ENCODE assay signal across 1 cellular context in the genomic region with DNA sequence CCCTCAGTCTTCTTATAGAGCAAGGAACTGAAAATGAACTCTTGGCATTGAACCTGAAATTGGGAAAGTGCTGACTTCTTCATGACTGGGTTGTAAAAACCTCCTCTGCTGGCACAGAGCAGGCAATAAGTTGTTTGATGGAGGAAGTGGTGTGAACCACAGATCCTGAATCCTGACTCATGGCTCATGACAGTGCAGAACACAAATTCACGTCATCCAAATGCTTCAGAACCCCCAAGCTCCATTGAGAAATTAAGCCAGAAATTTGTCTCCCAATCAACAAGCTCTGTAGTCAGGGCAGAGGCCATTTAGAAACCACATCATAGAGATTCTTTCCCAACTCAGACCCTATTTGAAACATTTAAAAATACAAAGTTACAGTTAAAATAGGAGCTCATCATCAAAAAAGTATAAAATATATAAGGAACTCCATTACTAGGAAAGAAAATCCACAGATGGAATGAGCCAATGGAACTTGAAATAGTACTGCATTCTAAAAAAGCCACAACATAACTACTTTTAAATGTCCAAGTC.
A peak's percentile ranks its signal among the peaks of the same experiment; 100 is the strongest.
TF ChIP-seq lines count a peak whose summit lies in the region.

No MANE protein-coding gene starts in this region.

TF ChIP-seq in HepG2, 621 proteins besides CTCF, POLR2A, EP300 and RAD21 (continued from another document):
- TF ChIP-seq, protein P1, sequence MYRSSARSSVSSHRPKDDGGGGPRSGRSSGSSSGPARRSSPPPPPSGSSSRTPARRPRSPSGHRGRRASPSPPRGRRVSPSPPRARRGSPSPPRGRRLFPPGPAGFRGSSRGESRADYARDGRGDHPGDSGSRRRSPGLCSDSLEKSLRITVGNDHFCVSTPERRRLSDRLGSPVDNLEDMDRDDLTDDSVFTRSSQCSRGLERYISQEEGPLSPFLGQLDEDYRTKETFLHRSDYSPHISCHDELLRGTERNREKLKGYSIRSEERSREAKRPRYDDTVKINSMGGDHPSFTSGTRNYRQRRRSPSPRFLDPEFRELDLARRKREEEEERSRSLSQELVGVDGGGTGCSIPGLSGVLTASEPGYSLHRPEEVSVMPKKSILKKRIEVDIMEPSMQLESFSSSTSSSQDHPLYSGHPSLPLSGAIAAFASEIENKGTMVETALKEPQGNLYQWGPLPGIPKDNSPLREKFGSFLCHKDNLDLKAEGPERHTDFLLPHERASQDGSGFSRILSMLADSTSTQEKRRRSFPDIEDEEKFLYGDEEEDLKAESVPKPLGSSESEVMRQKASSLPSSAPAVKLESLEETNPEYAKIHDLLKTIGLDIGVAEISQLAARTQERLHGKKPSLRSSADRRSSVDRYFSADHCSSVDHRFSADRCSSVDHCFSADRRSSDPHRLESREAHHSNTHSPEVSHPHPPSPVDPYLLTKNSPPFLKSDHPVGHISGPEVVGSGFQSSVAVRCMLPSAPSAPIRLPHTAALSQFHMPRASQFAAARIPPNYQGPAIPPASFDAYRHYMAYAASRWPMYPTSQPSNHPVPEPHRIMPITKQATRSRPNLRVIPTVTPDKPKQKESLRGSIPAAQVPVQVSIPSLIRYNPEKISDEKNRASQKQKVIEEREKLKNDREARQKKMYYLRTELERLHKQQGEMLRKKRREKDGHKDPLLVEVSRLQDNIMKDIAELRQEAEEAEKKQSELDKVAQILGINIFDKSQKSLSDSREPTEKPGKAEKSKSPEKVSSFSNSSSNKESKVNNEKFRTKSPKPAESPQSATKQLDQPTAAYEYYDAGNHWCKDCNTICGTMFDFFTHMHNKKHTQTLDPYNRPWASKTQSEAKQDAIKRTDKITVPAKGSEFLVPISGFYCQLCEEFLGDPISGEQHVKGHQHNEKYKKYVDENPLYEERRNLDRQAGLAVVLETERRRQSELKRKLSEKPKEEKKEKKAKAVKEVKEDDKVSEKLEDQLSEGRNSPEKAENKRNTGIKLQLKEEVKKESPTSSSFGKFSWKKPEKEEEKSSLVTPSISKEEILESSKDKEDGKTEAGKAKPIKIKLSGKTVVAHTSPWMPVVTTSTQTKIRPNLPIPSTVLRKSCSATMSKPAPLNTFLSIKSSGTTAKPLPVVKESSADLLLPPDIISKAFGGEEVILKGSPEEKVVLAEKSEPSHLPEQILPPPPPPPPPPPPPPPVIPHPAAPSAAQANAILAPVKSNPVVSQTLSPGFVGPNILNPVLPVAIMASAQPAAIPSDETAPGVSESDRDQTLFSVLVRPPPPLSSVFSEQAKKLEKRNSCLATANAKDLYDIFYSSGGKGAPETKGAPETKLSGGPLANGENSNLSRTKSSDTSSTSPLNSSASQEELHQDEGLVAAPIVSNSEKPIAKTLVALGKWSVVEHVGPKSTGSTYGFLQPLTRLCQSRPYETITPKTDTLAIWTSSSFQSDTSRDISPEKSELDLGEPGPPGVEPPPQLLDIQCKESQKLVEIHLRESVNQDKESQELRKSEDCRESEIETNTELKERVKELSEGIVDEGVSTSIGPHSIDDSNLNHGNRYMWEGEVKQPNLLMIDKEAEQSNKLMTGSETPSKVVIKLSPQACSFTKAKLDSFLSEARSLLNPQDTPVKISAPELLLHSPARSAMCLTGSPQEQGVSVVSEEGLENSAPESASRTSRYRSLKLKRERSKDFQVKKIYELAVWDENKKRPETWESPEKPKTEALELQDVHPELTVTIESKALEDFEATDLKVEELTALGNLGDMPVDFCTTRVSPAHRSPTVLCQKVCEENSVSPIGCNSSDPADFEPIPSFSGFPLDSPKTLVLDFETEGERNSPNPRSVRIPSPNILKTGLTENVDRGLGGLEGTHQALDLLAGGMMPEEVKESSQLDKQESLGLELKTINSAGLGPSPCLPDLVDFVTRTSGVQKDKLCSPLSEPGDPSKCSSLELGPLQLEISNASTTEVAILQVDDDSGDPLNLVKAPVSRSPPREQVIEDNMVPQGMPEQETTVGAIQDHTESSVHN (CRISPR knock-in tag; IDR thresholded peaks at IDR 0.05): no peak
- no peak for TF ChIP-seq ZNF225 (CRISPR knock-in tag; IDR thresholded peaks at IDR 0.05)
- peak; percentile 19; the same call in 1 of the 2 replicates for TF ChIP-seq CREB1 (IDR thresholded peaks at IDR 0.05)
- no peak for TF ChIP-seq CREB1 (CRISPR knock-in tag; IDR thresholded peaks at IDR 0.05)
- TF ChIP-seq, protein P2, sequence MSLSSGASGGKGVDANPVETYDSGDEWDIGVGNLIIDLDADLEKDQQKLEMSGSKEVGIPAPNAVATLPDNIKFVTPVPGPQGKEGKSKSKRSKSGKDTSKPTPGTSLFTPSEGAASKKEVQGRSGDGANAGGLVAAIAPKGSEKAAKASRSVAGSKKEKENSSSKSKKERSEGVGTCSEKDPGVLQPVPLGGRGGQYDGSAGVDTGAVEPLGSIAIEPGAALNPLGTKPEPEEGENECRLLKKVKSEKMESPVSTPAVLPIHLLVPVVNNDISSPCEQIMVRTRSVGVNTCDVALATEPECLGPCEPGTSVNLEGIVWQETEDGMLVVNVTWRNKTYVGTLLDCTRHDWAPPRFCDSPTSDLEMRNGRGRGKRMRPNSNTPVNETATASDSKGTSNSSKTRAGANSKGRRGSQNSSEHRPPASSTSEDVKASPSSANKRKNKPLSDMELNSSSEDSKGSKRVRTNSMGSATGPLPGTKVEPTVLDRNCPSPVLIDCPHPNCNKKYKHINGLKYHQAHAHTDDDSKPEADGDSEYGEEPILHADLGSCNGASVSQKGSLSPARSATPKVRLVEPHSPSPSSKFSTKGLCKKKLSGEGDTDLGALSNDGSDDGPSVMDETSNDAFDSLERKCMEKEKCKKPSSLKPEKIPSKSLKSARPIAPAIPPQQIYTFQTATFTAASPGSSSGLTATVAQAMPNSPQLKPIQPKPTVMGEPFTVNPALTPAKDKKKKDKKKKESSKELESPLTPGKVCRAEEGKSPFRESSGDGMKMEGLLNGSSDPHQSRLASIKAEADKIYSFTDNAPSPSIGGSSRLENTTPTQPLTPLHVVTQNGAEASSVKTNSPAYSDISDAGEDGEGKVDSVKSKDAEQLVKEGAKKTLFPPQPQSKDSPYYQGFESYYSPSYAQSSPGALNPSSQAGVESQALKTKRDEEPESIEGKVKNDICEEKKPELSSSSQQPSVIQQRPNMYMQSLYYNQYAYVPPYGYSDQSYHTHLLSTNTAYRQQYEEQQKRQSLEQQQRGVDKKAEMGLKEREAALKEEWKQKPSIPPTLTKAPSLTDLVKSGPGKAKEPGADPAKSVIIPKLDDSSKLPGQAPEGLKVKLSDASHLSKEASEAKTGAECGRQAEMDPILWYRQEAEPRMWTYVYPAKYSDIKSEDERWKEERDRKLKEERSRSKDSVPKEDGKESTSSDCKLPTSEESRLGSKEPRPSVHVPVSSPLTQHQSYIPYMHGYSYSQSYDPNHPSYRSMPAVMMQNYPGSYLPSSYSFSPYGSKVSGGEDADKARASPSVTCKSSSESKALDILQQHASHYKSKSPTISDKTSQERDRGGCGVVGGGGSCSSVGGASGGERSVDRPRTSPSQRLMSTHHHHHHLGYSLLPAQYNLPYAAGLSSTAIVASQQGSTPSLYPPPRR (CRISPR knock-in tag; IDR thresholded peaks at IDR 0.05; ENCODE audit: borderline replicate concordance): no peak
